Comparison of ENCODE assay signal across 14 cellular contexts in genomic region chr2:99404800-99405669, GRCh38.
DNase-seq lines count a peak whose midpoint lies in the region; ATAC-seq and TF ChIP-seq lines count a peak whose summit lies in the region.
"Had no signal": no experiment of that assay in that cellular context is flagged by ENCODE, and none has a peak within 500 bp of the region (broad histone marks: within the 10 kb centered on the region; RNA-seq: fewer than 3 reads in every experiment).

No MANE protein-coding gene starts in this region.

- H3K27me3 ChIP-seq in hepatocyte (no peaks in the 10 kb centered on the region), suprapubic skin (no peaks in the 10 kb centered on the region)
- H3K27me3 ChIP-seq: testis had no signal

- peaks cover 10% of the 10 kb centered on the region for H3K36me3 Mint-ChIP-seq in activated naive CD8-positive, alpha-beta T cell
- peaks cover 25% of the 10 kb centered on the region for H3K36me3 Mint-ChIP-seq in activated naive CD8-positive, alpha-beta T cell treated with anti-CD3 and anti-CD28 coated beads for 36 hours

- ATAC-seq in GM21423 (IDR thresholded peaks at IDR 0.05; ENCODE audit: unreplicated experiment), result no peak
- ATAC-seq: activated CD8-positive, alpha-beta memory T cell treated with anti-CD3 and anti-CD28 coated beads, Interleukin-2, amount 10 ng/mL, durations not matched to agents 7 days and 5 days had no signal

- TF ChIP-seq POLR2A in suprapubic skin (IDR thresholded peaks at IDR 0.05), result no peak

- TF ChIP-seq CTCF in hepatocyte (IDR thresholded peaks at IDR 0.05; ENCODE audit: poor library complexity) (no peak), suprapubic skin (IDR thresholded peaks at IDR 0.05) (no peak)

- H3K9me3 Mint-ChIP-seq in activated naive CD8-positive, alpha-beta T cell (ENCODE audit: low read depth), result no peaks in the 10 kb centered on the region
- H3K9me3 Mint-ChIP-seq in activated naive CD8-positive, alpha-beta T cell treated with anti-CD3 and anti-CD28 coated beads for 36 hours, result no peaks in the 10 kb centered on the region
- H3K9me3 Mint-ChIP-seq: activated naive CD4-positive, alpha-beta T cell treated with anti-CD3 and anti-CD28 coated beads for 36 hours had no signal

- H3K9me2 ChIP-seq in hepatocyte (replicated peaks; ENCODE audit: insufficient read depth), result no peaks in the 10 kb centered on the region

- H3K27ac ChIP-seq in cingulate gyrus (ENCODE audit: low read depth, low read length), result peak overlapping the region; percentile 8
- H3K27ac ChIP-seq in hepatocyte, result peak overlapping the region; percentile 44
- peak overlapping the region; percentile 35 for H3K27ac ChIP-seq in suprapubic skin
- H3K27ac ChIP-seq: testis had no signal

- no peaks in the 10 kb centered on the region for H4K20me1 ChIP-seq in hepatocyte (ENCODE audit: insufficient read depth, poor library complexity, severe bottlenecking)

- H3K27ac Mint-ChIP-seq in activated naive CD8-positive, alpha-beta T cell, result peak overlapping the region; percentile 59
- no peak overlapping the region for H3K27ac Mint-ChIP-seq in activated naive CD8-positive, alpha-beta T cell treated with anti-CD3 and anti-CD28 coated beads for 36 hours
- H3K27ac Mint-ChIP-seq: activated naive CD4-positive, alpha-beta T cell treated with anti-CD3 and anti-CD28 coated beads for 36 hours had no signal

- no peak overlapping the region for H3K4me3 Mint-ChIP-seq in activated naive CD8-positive, alpha-beta T cell
- no peak overlapping the region for H3K4me3 Mint-ChIP-seq in activated naive CD8-positive, alpha-beta T cell treated with anti-CD3 and anti-CD28 coated beads for 36 hours
- H3K4me3 Mint-ChIP-seq: activated CD8-positive, alpha-beta memory T cell treated with anti-CD3 and anti-CD28 coated beads, Interleukin-2, amount 10 ng/mL, durations not matched to agents 7 days and 5 days; activated naive CD4-positive, alpha-beta T cell treated with anti-CD3 and anti-CD28 coated beads for 36 hours had no signal

- no peak overlapping the region for H3K4me3 ChIP-seq in hepatocyte
- H3K4me3 ChIP-seq in suprapubic skin, result no peak overlapping the region
- H3K4me3 ChIP-seq: testis had no signal

- no peaks in the 10 kb centered on the region for H3K79me2 ChIP-seq in hepatocyte

- H3K9me3 ChIP-seq in hepatocyte (ENCODE audit: low read depth) (no peaks in the 10 kb centered on the region), suprapubic skin (no peaks in the 10 kb centered on the region)
- H3K9me3 ChIP-seq: testis had no signal

- H3K4me1 ChIP-seq in hepatocyte (ENCODE audit: insufficient read depth) (peaks cover 5% of the 10 kb centered on the region), suprapubic skin (peaks cover 4% of the 10 kb centered on the region)
- H3K4me1 ChIP-seq: testis had no signal

- no peak for TF ChIP-seq EP300 in suprapubic skin (IDR thresholded peaks at IDR 0.05)

- no peak for DNase-seq in activated naive CD8-positive, alpha-beta T cell treated with anti-CD3 and anti-CD28 coated beads for 36 hours
- DNase-seq in hepatocyte (ENCODE audit: low spot score) (no peak), suprapubic skin (ENCODE audit: low spot score in 2 of 2) (no peak), mesenteric fat pad (ENCODE audit: low spot score) (no peak), posterior cingulate gyrus (no peak)
- DNase-seq: activated CD8-positive, alpha-beta memory T cell treated with anti-CD3 and anti-CD28 coated beads, Interleukin-2, amount 10 ng/mL, durations not matched to agents 7 days and 5 days; activated naive CD4-positive, alpha-beta T cell treated with anti-CD3 and anti-CD28 coated beads for 36 hours; kidney glomerular epithelial cell; NCI-H1436; NCI-H446; testis had no signal

- no peaks in the 10 kb centered on the region for H3K27me3 Mint-ChIP-seq in activated naive CD8-positive, alpha-beta T cell
- H3K27me3 Mint-ChIP-seq in activated naive CD8-positive, alpha-beta T cell treated with anti-CD3 and anti-CD28 coated beads for 36 hours, result no peaks in the 10 kb centered on the region
- H3K27me3 Mint-ChIP-seq: activated CD8-positive, alpha-beta memory T cell treated with anti-CD3 and anti-CD28 coated beads, Interleukin-2, amount 10 ng/mL, durations not matched to agents 7 days and 5 days had no signal

- H3K4me2 ChIP-seq in hepatocyte, result no peak overlapping the region

- intact Hi-C loops in posterior cingulate gyrus (cut with DNase I), result no loop called here

- H3K36me3 ChIP-seq in hepatocyte (replicated peaks; ENCODE audit: insufficient read depth, low read depth) (peaks cover 3% of the 10 kb centered on the region), suprapubic skin (peaks cover 87% of the 10 kb centered on the region)

- 83% methylated on average over 5 of the region's 5 CpGs for WGBS in hepatocyte (ENCODE audit: low lambda C conversion rate, missing lambda C conversion rate)
- 80% methylated on average over 4 of the region's 5 CpGs for WGBS in suprapubic skin

- H3K4me1 Mint-ChIP-seq in activated naive CD8-positive, alpha-beta T cell (ENCODE audit: low read depth), result peaks cover 22% of the 10 kb centered on the region
- peaks cover 17% of the 10 kb centered on the region for H3K4me1 Mint-ChIP-seq in activated naive CD8-positive, alpha-beta T cell treated with anti-CD3 and anti-CD28 coated beads for 36 hours

- no peak overlapping the region for H2AFZ ChIP-seq in hepatocyte
